1 cellular context compared by ENCODE assay signal in the genomic region with DNA sequence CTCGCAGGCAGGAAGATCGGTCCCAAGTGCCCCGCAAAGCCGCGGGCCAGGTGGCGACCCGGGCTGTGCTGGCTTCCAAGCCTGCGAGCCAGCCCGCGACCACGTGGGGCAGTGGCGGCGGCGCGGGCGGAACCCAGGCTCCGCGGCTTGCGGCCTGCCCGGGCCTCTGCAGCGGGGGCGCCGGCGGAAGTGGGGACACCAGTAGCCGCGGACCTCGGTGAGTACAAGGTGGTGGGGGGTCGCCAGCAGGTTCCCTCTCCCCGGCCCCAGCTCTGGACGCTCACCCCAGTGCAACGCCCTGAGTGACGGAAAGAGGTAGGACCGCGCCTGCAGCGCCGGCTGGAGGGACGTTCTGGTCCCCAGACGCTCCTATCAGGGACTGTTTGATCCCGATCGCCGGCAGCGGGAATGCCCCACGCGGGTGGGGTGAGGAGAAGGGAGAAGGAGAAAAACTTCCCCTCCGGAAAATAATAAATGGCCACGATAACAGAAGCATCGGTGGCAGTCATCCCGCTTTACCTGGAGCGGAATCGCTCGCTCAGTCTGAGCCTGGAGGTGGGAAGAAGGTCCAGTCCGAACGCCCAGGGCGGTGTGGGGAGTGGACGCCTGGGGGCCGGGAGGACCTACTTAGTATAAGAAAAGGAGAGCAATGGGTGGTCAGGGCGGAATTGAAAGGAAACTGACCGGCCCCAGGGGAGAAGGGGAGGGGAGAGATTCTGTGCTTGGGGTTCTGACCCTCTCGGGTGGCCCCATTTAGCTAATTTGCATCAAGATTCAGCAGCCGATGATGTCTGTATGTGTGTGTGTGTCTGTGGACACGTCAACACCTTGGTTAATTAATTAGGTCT.
A peak's percentile ranks its signal among the peaks of the same experiment; 100 is the strongest.
TF ChIP-seq lines count a peak whose summit lies in the region.

Gene GEMIN7, plus strand, starts transcription at position 198 of the 848 bp plus-strand sequence. CDS start 10,855 bp downstream, outside the sequence.

TF ChIP-seq in GM12878, 131 proteins besides CTCF, POLR2A, EP300 and RAD21 (continued from another document and continues in another):
- TF ChIP-seq PRDM15 (CRISPR knock-in tag; IDR thresholded peaks at IDR 0.05) (no peak), ETV6 (conservative IDR thresholded peaks at IDR 0.05 in 1 of 2, IDR thresholded peaks at IDR 0.05 in 1 of 2; ENCODE audit: borderline replicate concordance in 1 of 2, low read depth in 1 of 2) (peak in 1 of 2 experiments; percentile 43; a peak in 1 of 4 replicates), BCL3 (IDR thresholded peaks at IDR 0.05; ENCODE audit: borderline replicate concordance, insufficient read depth, low read depth, low read length, poor library complexity, severe bottlenecking) (peak; percentile 70), IRF4 (IDR thresholded peaks at IDR 0.05; ENCODE audit: low read depth, low read length) (0 out of 2 replicates have a peak, but pooled peaks have one; percentile 39), NFXL1 (IDR thresholded peaks at IDR 0.05; ENCODE audit: borderline replicate concordance) (0 out of 2 replicates have a peak, but pooled peaks have one; percentile 53), POLR2AphosphoS5 (IDR thresholded peaks at IDR 0.05; ENCODE audit: low read length) (peak; percentile 46), RCOR1 (conservative IDR thresholded peaks at IDR 0.05; ENCODE audit: low read depth, low read length) (no peak), MEF2A (IDR thresholded peaks at IDR 0.05; ENCODE audit: insufficient read depth, low read depth, low read length) (peak; percentile 83), SP1 (IDR thresholded peaks at IDR 0.05; ENCODE audit: low read depth, low read length) (peak; percentile 52), SMAD1 (IDR thresholded peaks at IDR 0.05; ENCODE audit: low read depth, partially characterized antibody) (peak; percentile 18), NR2C2 (IDR thresholded peaks at IDR 0.05; ENCODE audit: borderline replicate concordance, control insufficient read depth, insufficient read length, low read depth) (no peak), JUND (IDR thresholded peaks at IDR 0.05; ENCODE audit: low read depth, low read length) (0 out of 2 replicates have a peak, but pooled peaks have one; percentile 41), ZNF207 (IDR thresholded peaks at IDR 0.05; ENCODE audit: borderline replicate concordance) (peak; percentile 99), ZNF217 (IDR thresholded peaks at IDR 0.05) (peak; percentile 77; the same call in 1 of the 2 replicates), GABPA (IDR thresholded peaks at IDR 0.05; ENCODE audit: low read depth) (peak; percentile 94), BHLHE40 (IDR thresholded peaks at IDR 0.05; ENCODE audit: borderline replicate concordance in 1 of 2, low read depth in 2 of 2, low read length in 1 of 2) (peak; percentile 82 to 87), E2F4 (IDR thresholded peaks at IDR 0.05; ENCODE audit: low read depth, low read length) (no peak), SREBF2 (IDR thresholded peaks at IDR 0.05; ENCODE audit: low read length) (peak; percentile 45), EGR1 (IDR thresholded peaks at IDR 0.05; ENCODE audit: borderline replicate concordance in 1 of 2, low read depth in 2 of 2, low read length in 2 of 2) (peak; percentile 68 to 88; a peak in 2 of 3 replicates), BACH1 (IDR thresholded peaks at IDR 0.05; ENCODE audit: borderline replicate concordance) (peak; percentile 88), POLR2AphosphoS2 (IDR thresholded peaks at IDR 0.05; ENCODE audit: low read depth, low read length) (peak; percentile 83; the same call in 1 of the 2 replicates), RBBP5 (conservative IDR thresholded peaks at IDR 0.05) (no peak), ELK1 (IDR thresholded peaks at IDR 0.05; ENCODE audit: low read depth, low read length) (peak; percentile 80; the same call in 1 of the 2 replicates), SUZ12 (IDR thresholded peaks at IDR 0.05; ENCODE audit: unreplicated experiment) (no peak), RAD51 (IDR thresholded peaks at IDR 0.05) (no peak), BRCA1 (IDR thresholded peaks at IDR 0.05; ENCODE audit: low read depth, low read length) (no peak), SIN3A (IDR thresholded peaks at IDR 0.05; ENCODE audit: low read depth, low read length) (peak; percentile 87), TCF3 (IDR thresholded peaks at IDR 0.05; ENCODE audit: borderline replicate concordance, insufficient read depth, low read depth, low read length) (peak; percentile 90; the same call in 1 of the 2 replicates), STAT1 (conservative IDR thresholded peaks at IDR 0.05) (0 out of 2 replicates have a peak, but pooled peaks have one; percentile 83), RELA (IDR thresholded peaks at IDR 0.05; ENCODE audit: borderline replicate concordance, partially characterized antibody) (peak; percentile 91), NBN (IDR thresholded peaks at IDR 0.05) (peak; percentile 56; the same call in 1 of the 2 replicates), CHD2 (IDR thresholded peaks at IDR 0.05; ENCODE audit: borderline replicate concordance, low read depth, low read length) (peak; percentile 81), KAT2A (conservative IDR thresholded peaks at IDR 0.05; ENCODE audit: control insufficient read depth, low read depth, low read length) (no peak), EZH2 (IDR thresholded peaks at IDR 0.05; ENCODE audit: borderline replicate concordance, control insufficient read depth, low read depth, low read length) (no peak), NR2F1 (conservative IDR thresholded peaks at IDR 0.05) (peak; percentile 77), ZSCAN29 (IDR thresholded peaks at IDR 0.05) (peak; percentile 82), BCL11A (IDR thresholded peaks at IDR 0.05; ENCODE audit: low read depth, low read length) (peak; percentile 74; the same call in 1 of the 2 replicates), CEBPB (IDR thresholded peaks at IDR 0.05; ENCODE audit: borderline replicate concordance in 1 of 2, low read depth in 2 of 2, low read length in 2 of 2) (no peak), MYC (IDR thresholded peaks at IDR 0.05; ENCODE audit: insufficient read depth, insufficient read length, insufficient replicate concordance, low read length, severe bottlenecking) (peak; percentile 99), POU2F2 (IDR thresholded peaks at IDR 0.05; ENCODE audit: borderline replicate concordance, low read depth, low read length) (peak; percentile 95), SMAD5 (IDR thresholded peaks at IDR 0.05; ENCODE audit: low read depth) (0 out of 2 replicates have a peak, but pooled peaks have one; percentile 16), STAT3 (IDR thresholded peaks at IDR 0.05; ENCODE audit: low read depth, low read length) (no peak), LARP7 (IDR thresholded peaks at IDR 0.05) (peak; percentile 99), ZZZ3 (IDR thresholded peaks at IDR 0.05; ENCODE audit: control insufficient read depth, insufficient read length, low read depth) (no peak), GATAD2B (conservative IDR thresholded peaks at IDR 0.05; ENCODE audit: low read depth) (peak; percentile 94), MEF2B (IDR thresholded peaks at IDR 0.05; ENCODE audit: partially characterized antibody, poor library complexity, severe bottlenecking) (peak; percentile 95)
- TF ChIP-seq, protein P1, sequence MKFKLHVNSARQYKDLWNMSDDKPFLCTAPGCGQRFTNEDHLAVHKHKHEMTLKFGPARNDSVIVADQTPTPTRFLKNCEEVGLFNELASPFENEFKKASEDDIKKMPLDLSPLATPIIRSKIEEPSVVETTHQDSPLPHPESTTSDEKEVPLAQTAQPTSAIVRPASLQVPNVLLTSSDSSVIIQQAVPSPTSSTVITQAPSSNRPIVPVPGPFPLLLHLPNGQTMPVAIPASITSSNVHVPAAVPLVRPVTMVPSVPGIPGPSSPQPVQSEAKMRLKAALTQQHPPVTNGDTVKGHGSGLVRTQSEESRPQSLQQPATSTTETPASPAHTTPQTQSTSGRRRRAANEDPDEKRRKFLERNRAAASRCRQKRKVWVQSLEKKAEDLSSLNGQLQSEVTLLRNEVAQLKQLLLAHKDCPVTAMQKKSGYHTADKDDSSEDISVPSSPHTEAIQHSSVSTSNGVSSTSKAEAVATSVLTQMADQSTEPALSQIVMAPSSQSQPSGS (IDR thresholded peaks at IDR 0.05; ENCODE audit: low read length), result no peak; the same call in 1 of the 2 replicates
- TF ChIP-seq, protein P2, sequence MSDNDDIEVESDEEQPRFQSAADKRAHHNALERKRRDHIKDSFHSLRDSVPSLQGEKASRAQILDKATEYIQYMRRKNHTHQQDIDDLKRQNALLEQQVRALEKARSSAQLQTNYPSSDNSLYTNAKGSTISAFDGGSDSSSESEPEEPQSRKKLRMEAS (IDR thresholded peaks at IDR 0.05; ENCODE audit: low read depth, low read length), result peak; percentile 87
- TF ChIP-seq, protein P3, sequence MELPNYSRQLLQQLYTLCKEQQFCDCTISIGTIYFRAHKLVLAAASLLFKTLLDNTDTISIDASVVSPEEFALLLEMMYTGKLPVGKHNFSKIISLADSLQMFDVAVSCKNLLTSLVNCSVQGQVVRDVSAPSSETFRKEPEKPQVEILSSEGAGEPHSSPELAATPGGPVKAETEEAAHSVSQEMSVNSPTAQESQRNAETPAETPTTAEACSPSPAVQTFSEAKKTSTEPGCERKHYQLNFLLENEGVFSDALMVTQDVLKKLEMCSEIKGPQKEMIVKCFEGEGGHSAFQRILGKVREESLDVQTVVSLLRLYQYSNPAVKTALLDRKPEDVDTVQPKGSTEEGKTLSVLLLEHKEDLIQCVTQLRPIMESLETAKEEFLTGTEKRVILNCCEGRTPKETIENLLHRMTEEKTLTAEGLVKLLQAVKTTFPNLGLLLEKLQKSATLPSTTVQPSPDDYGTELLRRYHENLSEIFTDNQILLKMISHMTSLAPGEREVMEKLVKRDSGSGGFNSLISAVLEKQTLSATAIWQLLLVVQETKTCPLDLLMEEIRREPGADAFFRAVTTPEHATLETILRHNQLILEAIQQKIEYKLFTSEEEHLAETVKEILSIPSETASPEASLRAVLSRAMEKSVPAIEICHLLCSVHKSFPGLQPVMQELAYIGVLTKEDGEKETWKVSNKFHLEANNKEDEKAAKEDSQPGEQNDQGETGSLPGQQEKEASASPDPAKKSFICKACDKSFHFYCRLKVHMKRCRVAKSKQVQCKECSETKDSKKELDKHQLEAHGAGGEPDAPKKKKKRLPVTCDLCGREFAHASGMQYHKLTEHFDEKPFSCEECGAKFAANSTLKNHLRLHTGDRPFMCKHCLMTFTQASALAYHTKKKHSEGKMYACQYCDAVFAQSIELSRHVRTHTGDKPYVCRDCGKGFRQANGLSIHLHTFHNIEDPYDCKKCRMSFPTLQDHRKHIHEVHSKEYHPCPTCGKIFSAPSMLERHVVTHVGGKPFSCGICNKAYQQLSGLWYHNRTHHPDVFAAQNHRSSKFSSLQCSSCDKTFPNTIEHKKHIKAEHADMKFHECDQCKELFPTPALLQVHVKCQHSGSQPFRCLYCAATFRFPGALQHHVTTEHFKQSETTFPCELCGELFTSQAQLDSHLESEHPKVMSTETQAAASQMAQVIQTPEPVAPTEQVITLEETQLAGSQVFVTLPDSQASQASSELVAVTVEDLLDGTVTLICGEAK (IDR thresholded peaks at IDR 0.05; ENCODE audit: borderline replicate concordance), result peak; percentile 94
